In genomic region chr4:113407409-113407808, GRCh38 we compare ENCODE assay signal across 19 cellular contexts.
DNase-seq lines count a peak whose midpoint lies in the region; ATAC-seq and TF ChIP-seq lines count a peak whose summit lies in the region.
"Had no signal": no experiment of that assay in that cellular context is flagged by ENCODE, and none has a peak within 500 bp of the region (broad histone marks: within the 10 kb centered on the region; RNA-seq: fewer than 3 reads in every experiment).

No MANE protein-coding gene starts in this region.

- TF ChIP-seq CTCF in right lobe of liver (IDR thresholded peaks at IDR 0.05), result no peak

- 19% methylated on average over 2 of the region's 2 CpGs for WGBS in right lobe of liver (ENCODE audit: insufficient coverage, low coverage, low lambda C conversion rate, missing lambda C conversion rate)

- no peaks in the 10 kb centered on the region for H3K36me3 ChIP-seq in right lobe of liver
- H3K36me3 ChIP-seq: Peyer's patch had no signal

- H3K9me3 ChIP-seq in right lobe of liver, result no peaks in the 10 kb centered on the region
- H3K9me3 ChIP-seq: Peyer's patch had no signal

- H3K27me3 ChIP-seq in right lobe of liver, result no peaks in the 10 kb centered on the region
- H3K27me3 ChIP-seq: Peyer's patch had no signal

- H3K4me3 ChIP-seq in right lobe of liver, result no peak overlapping the region
- H3K4me3 ChIP-seq: Peyer's patch had no signal

- H3K27ac ChIP-seq in right lobe of liver, result peak overlapping the region; percentile 14 to 96 (median 71)
- H3K27ac ChIP-seq: 22Rv1, Peyer's patch had no signal

- ATAC-seq in right lobe of liver (no peak), HG02642 (IDR thresholded peaks at IDR 0.05; ENCODE audit: poor library complexity, unreplicated experiment) (no peak), GM21367 (IDR thresholded peaks at IDR 0.05; ENCODE audit: unreplicated experiment) (no peak)
- ATAC-seq: natural killer cell treated with Interleukin-12 subunit alpha and Interleukin-12 subunit beta and Interleukin-15 and Interleukin-18, amount 100 ng/mL, for 72 hours had no signal

- no peak for TF ChIP-seq POLR2A in right lobe of liver (IDR thresholded peaks at IDR 0.05)

- H3K4me1 ChIP-seq in right lobe of liver, result peaks cover 0 to 52% (median 18%) of the 10 kb centered on the region in 4 donors
- H3K4me1 ChIP-seq: Peyer's patch had no signal

- intact Hi-C loops in right lobe of liver (cut with DNase I), result loop anchor here in 1 of 2 donors (5.0 kb wide), 1 partner anchor 355 kb away; the partner anchor contains the start of gene CAMK2D

- peak; percentile 11 for DNase-seq in DMS 273 (lab: John Stamatoyannopoulos, UW; ENCODE audit: unreplicated experiment)
- DNase-seq in DMS 273 treated with DMSO at 0.1 percent for 48 hours (lab: John Stamatoyannopoulos, UW), result no peak
- DNase-seq in NCI-H2029 (lab: John Stamatoyannopoulos, UW), result peak; percentile 40
- DNase-seq in NCI-H774 (lab: John Stamatoyannopoulos, UW), result peak; percentile 20
- no peak for DNase-seq in right lobe of liver
- no peak for DNase-seq in NCI-H524 treated with DMSO at 0.1 percent for 48 hours (lab: John Stamatoyannopoulos, UW)
- DNase-seq: activated CD4-positive, alpha-beta T cell treated with anti-CD3 and anti-CD28 coated beads, Interleukin-2, amount 50 U/mL, for 48 hours; activated naive CD4-positive, alpha-beta T cell treated with anti-CD3 and anti-CD28 coated beads for 36 hours; AML-193; foreskin melanocyte; KG1; MV-4-11; Peyer's patch; stimulated activated CD4-positive, alpha-beta T cell treated with anti-CD3 and anti-CD28 coated beads, Interleukin-2, amount 100 ng/mL, for 48 hours; T-helper 2 cell had no signal

Comparison
In these comparisons a context has a peak if more than half of its experiments do, and no peak if none do; other contexts are left out.
1. DNase-seq: peak in DMS 273 (single experiment), NCI-H2029 (single experiment) and NCI-H774 (single experiment); none in DMS 273 treated with DMSO at 0.1 percent for 48 hours (single experiment), right lobe of liver (0 of 3) and NCI-H524 treated with DMSO at 0.1 percent for 48 hours (single experiment).